In genomic region chr14:90263748-90264449, GRCh38 we compare ENCODE assay signal across 14 cellular contexts. TPM values are rescaled to one million over a fixed set of nuclear protein-coding genes. Genes with fewer than 3 reads are reported as not detected.
A peak's percentile ranks its signal among the peaks of the same experiment; 100 is the strongest.
DNase-seq lines count a peak whose midpoint lies in the region; ATAC-seq and TF ChIP-seq lines count a peak whose summit lies in the region.
"Had no signal": no experiment of that assay in that cellular context is flagged by ENCODE, and none has a peak within 500 bp of the region (broad histone marks: within the 10 kb centered on the region; RNA-seq: fewer than 3 reads in every experiment).

No MANE protein-coding gene starts in this region.

- H3F3A ChIP-seq in smooth muscle cell (ENCODE audit: low read depth): no peaks in the 10 kb centered on the region

- peaks cover 3% of the 10 kb centered on the region for H3K4me1 Mint-ChIP-seq in stimulated activated naive CD8-positive, alpha-beta T cell treated with anti-CD3 and anti-CD28 coated beads, Interleukin-15, Interleukin-2, amounts not matched to agents 100 ng/mL and 50 ng/mL, for 24 hours (ENCODE audit: low read depth)
- peaks cover 10% of the 10 kb centered on the region for H3K4me1 Mint-ChIP-seq in stimulated activated naive CD8-positive, alpha-beta T cell treated with anti-CD3 and anti-CD28 coated beads, Interleukin-15, amount 100 ng/mL, for 72 hours

- H3K9me3 ChIP-seq in smooth muscle cell (replicated peaks; ENCODE audit: low read depth): no peaks in the 10 kb centered on the region
- H3K9me3 ChIP-seq: uterus had no signal

- H3K36me3 ChIP-seq in smooth muscle cell (ENCODE audit: low read depth): peaks cover 26% of the 10 kb centered on the region
- H3K36me3 ChIP-seq: uterus had no signal

- no peak overlapping the region for H3K4me3 ChIP-seq in smooth muscle cell
- H3K4me3 ChIP-seq: coronary artery, uterus had no signal

- H3K27ac ChIP-seq in smooth muscle cell (ENCODE audit: low read depth): no peak overlapping the region
- H3K27ac ChIP-seq: coronary artery, uterus had no signal

- H3K4me3 Mint-ChIP-seq in stimulated activated naive CD8-positive, alpha-beta T cell treated with anti-CD3 and anti-CD28 coated beads, Interleukin-15, Interleukin-2, amounts not matched to agents 100 ng/mL and 50 ng/mL, for 24 hours: no peak overlapping the region
- no peak overlapping the region for H3K4me3 Mint-ChIP-seq in stimulated activated naive CD8-positive, alpha-beta T cell treated with anti-CD3 and anti-CD28 coated beads, Interleukin-15, amount 100 ng/mL, for 72 hours

- no peaks in the 10 kb centered on the region for H3K27me3 ChIP-seq in smooth muscle cell (ENCODE audit: low read depth)
- H3K27me3 ChIP-seq: uterus had no signal

- H3K79me2 ChIP-seq in smooth muscle cell (ENCODE audit: low read depth): peaks cover 6% of the 10 kb centered on the region

- WGBS in smooth muscle cell (ENCODE audit: low lambda C conversion rate): 98% methylated on average over 8 of the region's 8 CpGs

- H3K36me3 Mint-ChIP-seq in stimulated activated naive CD8-positive, alpha-beta T cell treated with anti-CD3 and anti-CD28 coated beads, Interleukin-15, Interleukin-2, amounts not matched to agents 100 ng/mL and 50 ng/mL, for 24 hours (ENCODE audit: low read depth): peaks cover 60% of the 10 kb centered on the region

- ATAC-seq in stimulated activated naive CD8-positive, alpha-beta T cell treated with anti-CD3 and anti-CD28 coated beads, Interleukin-15, amount 100 ng/mL, for 72 hours: no peak
- peak; percentile 87 for ATAC-seq in HG02678 (IDR thresholded peaks at IDR 0.05; ENCODE audit: unreplicated experiment)
- peak; percentile 71 for ATAC-seq in HG03469 (IDR thresholded peaks at IDR 0.05; ENCODE audit: unreplicated experiment)

- H3K9ac ChIP-seq in smooth muscle cell (ENCODE audit: low read depth): no peak overlapping the region

- H4K20me1 ChIP-seq in smooth muscle cell (ENCODE audit: low read depth): peaks cover 14% of the 10 kb centered on the region

- TF ChIP-seq CTCF in smooth muscle cell (IDR thresholded peaks at IDR 0.05; ENCODE audit: borderline replicate concordance, insufficient read depth, poor library complexity, severe bottlenecking): no peak

- no peak overlapping the region for H2AFZ ChIP-seq in smooth muscle cell (ENCODE audit: low read depth)

- no peak overlapping the region for H3K4me2 ChIP-seq in smooth muscle cell

- H3K27ac Mint-ChIP-seq in stimulated activated naive CD8-positive, alpha-beta T cell treated with anti-CD3 and anti-CD28 coated beads, Interleukin-15, Interleukin-2, amounts not matched to agents 100 ng/mL and 50 ng/mL, for 24 hours: peak overlapping the region; percentile 77
- H3K27ac Mint-ChIP-seq in stimulated activated naive CD8-positive, alpha-beta T cell treated with anti-CD3 and anti-CD28 coated beads, Interleukin-15, amount 100 ng/mL, for 72 hours: peak overlapping the region in 1 of 2 donors; percentile 63
- H3K27ac Mint-ChIP-seq: activated T-helper 2 cell treated with anti-CD3 and anti-CD28 coated beads, Interferon-gamma antibody, Interleukin-2, Interleukin-4, amounts not matched to agents 10 μg/mL and 5 μg/mL and 100 μg/mL, durations not matched to agents 14 hours and 24 hours and 36 hours had no signal

- DNase-seq in stimulated activated naive CD8-positive, alpha-beta T cell treated with anti-CD3 and anti-CD28 coated beads, Interleukin-15, amount 100 ng/mL, for 72 hours: no peak
- DNase-seq in hepatic stellate cell (ENCODE audit: low spot score) (no peak), mucosa of gallbladder (ENCODE audit: low spot score) (no peak), DMS153 treated with DMSO at 0.1 percent for 48 hours (lab: John Stamatoyannopoulos, UW; ENCODE audit: unreplicated experiment) (no peak), smooth muscle cell (lab: John Stamatoyannopoulos, UW; ENCODE audit: unreplicated experiment) (no peak)
- DNase-seq: AML-193, NCI-H1105 treated with DMSO at 0.1 percent for 48 hours, T-helper 9 cell, uterus had no signal

- H3K4me1 ChIP-seq in smooth muscle cell (ENCODE audit: low read depth): no peaks in the 10 kb centered on the region
- H3K4me1 ChIP-seq: uterus had no signal

- H3K27me3 Mint-ChIP-seq in stimulated activated naive CD8-positive, alpha-beta T cell treated with anti-CD3 and anti-CD28 coated beads, Interleukin-15, Interleukin-2, amounts not matched to agents 100 ng/mL and 50 ng/mL, for 24 hours: no peaks in the 10 kb centered on the region
- no peaks in the 10 kb centered on the region for H3K27me3 Mint-ChIP-seq in stimulated activated naive CD8-positive, alpha-beta T cell treated with anti-CD3 and anti-CD28 coated beads, Interleukin-15, amount 100 ng/mL, for 72 hours

- H3K9me3 Mint-ChIP-seq in stimulated activated naive CD8-positive, alpha-beta T cell treated with anti-CD3 and anti-CD28 coated beads, Interleukin-15, Interleukin-2, amounts not matched to agents 100 ng/mL and 50 ng/mL, for 24 hours: no peaks in the 10 kb centered on the region
- H3K9me3 Mint-ChIP-seq in stimulated activated naive CD8-positive, alpha-beta T cell treated with anti-CD3 and anti-CD28 coated beads, Interleukin-15, amount 100 ng/mL, for 72 hours: no peaks in the 10 kb centered on the region

RNA-seq across cellular contexts. Expression of gene PSMC1, which starts 7.5 kb away (rescaled TPM):
- total RNA-seq in mucosa of gallbladder (67.8 TPM), smooth muscle cell (151 and 185 TPM in 2 replicates)
- polyA plus RNA-seq in smooth muscle cell: 163 and 172 TPM in 2 replicates
